12 cellular contexts compared by ENCODE assay signal in the genomic region with DNA sequence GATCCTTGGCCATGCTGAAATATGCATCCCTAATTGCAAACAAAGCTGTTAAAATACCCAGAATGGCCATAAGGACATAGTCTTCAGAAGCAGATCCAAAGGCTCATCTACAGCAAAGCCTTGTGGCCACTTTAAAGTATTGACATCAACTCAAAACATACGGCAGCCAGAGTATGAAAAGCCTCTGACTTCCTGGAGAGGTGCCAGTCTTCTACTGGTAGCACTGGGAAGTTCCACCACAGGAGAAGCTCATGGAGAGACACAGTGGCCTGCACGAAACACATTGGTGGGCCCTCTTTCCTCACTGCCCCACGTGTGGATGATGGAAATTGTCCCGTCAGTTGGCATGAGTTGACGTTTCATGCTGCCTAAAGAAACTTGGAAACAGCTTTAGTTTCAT.
DNase-seq lines count a peak whose midpoint lies in the region; ATAC-seq, FAIRE-seq and TF ChIP-seq lines count a peak whose summit lies in the region.
"Had no signal": no experiment of that assay in that cellular context is flagged by ENCODE, and none has a peak within 500 bp of the region (broad histone marks: within the 10 kb centered on the region; RNA-seq: fewer than 3 reads in every experiment).

No MANE protein-coding gene starts in this region.

- H3K9me3 Mint-ChIP-seq in astrocyte (ENCODE audit: unreplicated experiment), result no peaks in the 10 kb centered on the region
- peaks cover 0 to 2% (median 0%) of the 10 kb centered on the region in 5 donors for H3K9me3 Mint-ChIP-seq in CD8-positive, alpha-beta memory T cell

- CTCF ChIA-PET in IMR-90 (lab: Yijun Ruan, JAX), result no interaction called here
- CTCF ChIA-PET in CD8-positive, alpha-beta memory T cell (lab: Charles Lee), result no interaction called here

- H3K9ac ChIP-seq in IMR-90 (ENCODE audit: low read depth, low read length), result no peak overlapping the region
- no peak overlapping the region for H3K9ac ChIP-seq in astrocyte (ENCODE audit: low read length)
- H3K9ac ChIP-seq in mesenchymal stem cell (ENCODE audit: low read length), result no peak overlapping the region

- H3K9me3 ChIP-seq in IMR-90 (ENCODE audit: control insufficient read depth, insufficient read depth, low read length) (no peaks in the 10 kb centered on the region), astrocyte (ENCODE audit: insufficient read depth, low read depth, low read length) (no peaks in the 10 kb centered on the region), mesenchymal stem cell (ENCODE audit: control insufficient read depth, low read length) (peaks cover 6% of the 10 kb centered on the region)
- H3K9me3 ChIP-seq in CD8-positive, alpha-beta memory T cell (ENCODE audit: low read length), result no peaks in the 10 kb centered on the region

- ATAC-seq in IMR-90 (ENCODE audit: low read depth), result no peak
- ATAC-seq: GM12878 had no signal

- no peak overlapping the region for H2BK120ac ChIP-seq in IMR-90 (ENCODE audit: low read depth, low read length)
- H2BK120ac ChIP-seq in mesenchymal stem cell (ENCODE audit: low read depth, low read length), result no peak overlapping the region

- H2AK5ac ChIP-seq in IMR-90 (ENCODE audit: low read depth, low read length), result no peak overlapping the region
- H2AK5ac ChIP-seq in mesenchymal stem cell (ENCODE audit: low read length, severe bottlenecking), result no peak overlapping the region

- H3K4me3 Mint-ChIP-seq in astrocyte (ENCODE audit: unreplicated experiment), result no peak overlapping the region
- H3K4me3 Mint-ChIP-seq in CD8-positive, alpha-beta memory T cell, result no peak overlapping the region

- no peak overlapping the region for H3K4me3 ChIP-seq in IMR-90 (ENCODE audit: insufficient read depth, low read depth, low read length)
- no peak overlapping the region for H3K4me3 ChIP-seq in astrocyte (ENCODE audit: insufficient read depth, low read depth, low read length)
- no peak overlapping the region for H3K4me3 ChIP-seq in mesenchymal stem cell (ENCODE audit: insufficient read depth in 1 of 2, low read depth in 1 of 2, low read length in 2 of 2)
- no peak overlapping the region for H3K4me3 ChIP-seq in CD8-positive, alpha-beta memory T cell (ENCODE audit: low read length)
- H3K4me3 ChIP-seq: GM12878 had no signal

- H3K4me2 ChIP-seq in IMR-90 (ENCODE audit: low read depth, low read length), result peak overlapping the region; percentile 79
- H3K4me2 ChIP-seq in astrocyte (ENCODE audit: low read length), result no peak overlapping the region
- no peak overlapping the region for H3K4me2 ChIP-seq in mesenchymal stem cell (ENCODE audit: low read length, poor library complexity, severe bottlenecking)

- no peaks in the 10 kb centered on the region for H3K36me3 Mint-ChIP-seq in astrocyte (ENCODE audit: low read depth, unreplicated experiment)
- no peaks in the 10 kb centered on the region for H3K36me3 Mint-ChIP-seq in CD8-positive, alpha-beta memory T cell

- H3K4me1 ChIP-seq in IMR-90 (ENCODE audit: control insufficient read depth, insufficient read depth, low read length) (no peaks in the 10 kb centered on the region), astrocyte (ENCODE audit: insufficient read depth, low read length) (no peaks in the 10 kb centered on the region), mesenchymal stem cell (ENCODE audit: control insufficient read depth, insufficient read depth, low read depth, low read length) (no peaks in the 10 kb centered on the region)
- H3K4me1 ChIP-seq in CD8-positive, alpha-beta memory T cell (ENCODE audit: insufficient read depth, low read length), result no peaks in the 10 kb centered on the region

- H3K4me1 Mint-ChIP-seq in astrocyte (ENCODE audit: low read depth, unreplicated experiment), result peaks cover 6% of the 10 kb centered on the region
- H3K4me1 Mint-ChIP-seq in CD8-positive, alpha-beta memory T cell, result no peaks in the 10 kb centered on the region

- H4K20me1 ChIP-seq in IMR-90 (ENCODE audit: insufficient read depth, low read length), result no peaks in the 10 kb centered on the region
- no peaks in the 10 kb centered on the region for H4K20me1 ChIP-seq in astrocyte (ENCODE audit: insufficient read depth, low read length)

- DNase-seq in DMS 273 treated with DMSO at 0.1 percent for 48 hours (lab: John Stamatoyannopoulos, UW), result peak; percentile 30
- peak; percentile 1 for DNase-seq in IMR-90
- no peak for DNase-seq in astrocyte (ENCODE audit: low read depth)
- peak; percentile 21 for DNase-seq in mesenchymal stem cell
- no peak for DNase-seq in NCI-H1694 treated with DMSO at 0.1 percent for 48 hours (lab: John Stamatoyannopoulos, UW)
- no peak for DNase-seq in CD8-positive, alpha-beta memory T cell
- no peak for DNase-seq in activated CD4-positive, alpha-beta T cell treated with anti-CD3 and anti-CD28 coated beads, Interleukin-2, amount 50 U/mL, for 4 hours
- DNase-seq in NCI-H1436 (lab: John Stamatoyannopoulos, UW), result no peak
- DNase-seq: activated CD4-positive, CD25-positive, alpha-beta regulatory T cell; NCI-H1694; posterior cingulate gyrus had no signal

- TF ChIP-seq POLR2A in IMR-90 (IDR thresholded peaks at IDR 0.05; ENCODE audit: low read depth, low read length), result no peak

- H4K5ac ChIP-seq in IMR-90 (ENCODE audit: low read depth, low read length), result no peak overlapping the region

- TF ChIP-seq RAD21 in IMR-90 (IDR thresholded peaks at IDR 0.05; ENCODE audit: low read length), result no peak

- H2BK12ac ChIP-seq in mesenchymal stem cell (ENCODE audit: low read length in 2 of 2), result no peak overlapping the region

- dilution Hi-C loops in IMR-90 (cut with HindIII; ENCODE audit: low sequenced_read_pairs, unreplicated experiment), result no loop called here

- H3K23ac ChIP-seq in IMR-90 (ENCODE audit: low read depth, low read length) (no peak overlapping the region), mesenchymal stem cell (ENCODE audit: low read length in 2 of 2) (no peak overlapping the region)

- no peaks in the 10 kb centered on the region for H3K9me1 ChIP-seq in IMR-90 (ENCODE audit: insufficient read depth, low read length)

- no peak overlapping the region for H3K56ac ChIP-seq in IMR-90 (ENCODE audit: extremely low read depth, insufficient read depth, low read length)

- H3K27ac ChIP-seq in IMR-90 (ENCODE audit: insufficient read depth, low read length), result no peak overlapping the region
- H3K27ac ChIP-seq in astrocyte (ENCODE audit: low read depth, low read length), result no peak overlapping the region
- H3K27ac ChIP-seq in mesenchymal stem cell (ENCODE audit: low read length, poor library complexity, severe bottlenecking), result no peak overlapping the region
- no peak overlapping the region for H3K27ac ChIP-seq in CD8-positive, alpha-beta memory T cell (ENCODE audit: low read depth, low read length)

- H3K79me1 ChIP-seq in IMR-90 (ENCODE audit: low read depth in 1 of 2, low read length in 2 of 2) (no peaks in the 10 kb centered on the region), mesenchymal stem cell (replicated peaks; ENCODE audit: low read length, poor library complexity, severe bottlenecking) (no peaks in the 10 kb centered on the region)

- FAIRE-seq in astrocyte (lab: Jason Lieb, UNC), result no peak
- FAIRE-seq: GM12878 had no signal

- POLR2A ChIA-PET in IMR-90 (lab: Charles Lee; ENCODE audit: unreplicated experiment), result no interaction called here
- POLR2A ChIA-PET in CD8-positive, alpha-beta memory T cell (lab: Charles Lee), result no interaction called here

- no peaks in the 10 kb centered on the region; the same call in 1 of the 2 replicates for H3K27me3 ChIP-seq in IMR-90 (ENCODE audit: control insufficient read depth, insufficient read depth, low read length)
- H3K27me3 ChIP-seq in astrocyte (ENCODE audit: insufficient read depth, low read length), result no peaks in the 10 kb centered on the region
- peaks cover 0 to 3% of the 10 kb centered on the region in 2 experiments for H3K27me3 ChIP-seq in mesenchymal stem cell (ENCODE audit: control insufficient read depth in 1 of 2, insufficient read depth in 1 of 2, low read length in 2 of 2)
- H3K27me3 ChIP-seq in CD8-positive, alpha-beta memory T cell (ENCODE audit: insufficient read depth, low read length, poor library complexity, severe bottlenecking), result no peaks in the 10 kb centered on the region

- H3K36me3 ChIP-seq in IMR-90 (ENCODE audit: control insufficient read depth, insufficient read depth, low read length) (no peaks in the 10 kb centered on the region), astrocyte (ENCODE audit: insufficient read depth, low read length) (no peaks in the 10 kb centered on the region), mesenchymal stem cell (ENCODE audit: control insufficient read depth in 1 of 2, insufficient read depth in 2 of 2, low read depth in 1 of 2, low read length in 2 of 2) (no peaks in the 10 kb centered on the region)
- no peaks in the 10 kb centered on the region for H3K36me3 ChIP-seq in CD8-positive, alpha-beta memory T cell (ENCODE audit: insufficient read depth, low read length)

- H3K14ac ChIP-seq in IMR-90 (replicated peaks; ENCODE audit: low read depth, low read length), result no peak overlapping the region
- no peak overlapping the region for H3K14ac ChIP-seq in mesenchymal stem cell (ENCODE audit: low read length in 2 of 2)

- no CpG with 5 or more reads among the region's 5 CpGs for WGBS in IMR-90 (ENCODE audit: extremely low coverage in 2 of 2, insufficient read length in 1 of 2), 2 experiments
- 94% methylated on average over 5 of the region's 5 CpGs for WGBS in mesenchymal stem cell

- H4K8ac ChIP-seq in IMR-90 (ENCODE audit: low read depth in 2 of 2, low read length in 2 of 2) (no peak overlapping the region), mesenchymal stem cell (ENCODE audit: low read length) (no peak overlapping the region)

- H2BK5ac ChIP-seq in IMR-90 (ENCODE audit: low read depth, low read length, poor library complexity, severe bottlenecking), result no peak overlapping the region
- no peak overlapping the region for H2BK5ac ChIP-seq in mesenchymal stem cell (ENCODE audit: low read depth, low read length, poor library complexity, severe bottlenecking)

- no peak overlapping the region for H4K91ac ChIP-seq in IMR-90 (ENCODE audit: insufficient read depth, low read depth, low read length)
- H4K91ac ChIP-seq in mesenchymal stem cell (ENCODE audit: low read length), result no peak overlapping the region

- no peak overlapping the region for H2AFZ ChIP-seq in IMR-90 (replicated peaks; ENCODE audit: low read length, poor library complexity)
- peak overlapping the region; percentile 4 for H2AFZ ChIP-seq in astrocyte (ENCODE audit: low read depth, low read length)
- no peak overlapping the region for H2AFZ ChIP-seq in mesenchymal stem cell (ENCODE audit: low read depth, low read length)

- no peak for TF ChIP-seq CTCF in IMR-90 (conservative IDR thresholded peaks at IDR 0.05; ENCODE audit: low read depth, low read length)
- TF ChIP-seq CTCF in astrocyte (IDR thresholded peaks at IDR 0.05; ENCODE audit: insufficient read depth, low read depth, low read length), result no peak

- H2BK15ac ChIP-seq in IMR-90 (ENCODE audit: low read depth, low read length), result no peak overlapping the region
- no peak overlapping the region for H2BK15ac ChIP-seq in mesenchymal stem cell (ENCODE audit: low read depth, poor library complexity, severe bottlenecking)

- no peak overlapping the region for H2AK9ac ChIP-seq in IMR-90 (replicated peaks; ENCODE audit: low read depth, low read length, poor library complexity)

- no peak overlapping the region for H2BK20ac ChIP-seq in IMR-90 (ENCODE audit: low read depth, low read length)

- H3K4ac ChIP-seq in IMR-90 (ENCODE audit: low read depth, low read length) (no peak overlapping the region), mesenchymal stem cell (ENCODE audit: low read depth in 1 of 2, low read length in 2 of 2) (no peak overlapping the region)

- no peak overlapping the region for H3K18ac ChIP-seq in IMR-90 (ENCODE audit: low read depth, low read length)
- peak overlapping the region in 1 of 2 experiments; percentile 8 for H3K18ac ChIP-seq in mesenchymal stem cell (ENCODE audit: low read depth in 1 of 2, low read length in 2 of 2)

- H3K79me2 ChIP-seq in astrocyte (ENCODE audit: insufficient read depth, low read length), result no peaks in the 10 kb centered on the region

- intact Hi-C loops in IMR-90 (cut with micrococcal nuclease), result no loop called here

- in situ Hi-C loops in IMR-90 (cut with MboI; ENCODE audit: low sequenced_read_pairs), result no loop called here

- BruUV-seq in IMR-90 (replicated peaks; lab: Mats Ljungman, UMichigan), result no TSS peak

- H3K27me3 Mint-ChIP-seq in astrocyte (ENCODE audit: low read depth, unreplicated experiment), result no peaks in the 10 kb centered on the region
- H3K27me3 Mint-ChIP-seq in CD8-positive, alpha-beta memory T cell, result peaks cover 5 to 20% of the 10 kb centered on the region in 2 donors

- no peak overlapping the region for H3K27ac Mint-ChIP-seq in astrocyte (ENCODE audit: unreplicated experiment)
- H3K27ac Mint-ChIP-seq in CD8-positive, alpha-beta memory T cell, result no peak overlapping the region

Comparison
In these comparisons a context has a peak if more than half of its experiments do, and no peak if none do; other contexts are left out.
1. DNase-seq: peak in DMS 273 treated with DMSO at 0.1 percent for 48 hours (single experiment), IMR-90 (single experiment) and mesenchymal stem cell (single experiment); none in astrocyte (single experiment), NCI-H1694 treated with DMSO at 0.1 percent for 48 hours (single experiment), CD8-positive, alpha-beta memory T cell (0 of 5), activated CD4-positive, alpha-beta T cell treated with anti-CD3 and anti-CD28 coated beads, Interleukin-2, amount 50 U/mL, for 4 hours (0 of 2) and NCI-H1436 (single experiment).